In the genomic region with DNA sequence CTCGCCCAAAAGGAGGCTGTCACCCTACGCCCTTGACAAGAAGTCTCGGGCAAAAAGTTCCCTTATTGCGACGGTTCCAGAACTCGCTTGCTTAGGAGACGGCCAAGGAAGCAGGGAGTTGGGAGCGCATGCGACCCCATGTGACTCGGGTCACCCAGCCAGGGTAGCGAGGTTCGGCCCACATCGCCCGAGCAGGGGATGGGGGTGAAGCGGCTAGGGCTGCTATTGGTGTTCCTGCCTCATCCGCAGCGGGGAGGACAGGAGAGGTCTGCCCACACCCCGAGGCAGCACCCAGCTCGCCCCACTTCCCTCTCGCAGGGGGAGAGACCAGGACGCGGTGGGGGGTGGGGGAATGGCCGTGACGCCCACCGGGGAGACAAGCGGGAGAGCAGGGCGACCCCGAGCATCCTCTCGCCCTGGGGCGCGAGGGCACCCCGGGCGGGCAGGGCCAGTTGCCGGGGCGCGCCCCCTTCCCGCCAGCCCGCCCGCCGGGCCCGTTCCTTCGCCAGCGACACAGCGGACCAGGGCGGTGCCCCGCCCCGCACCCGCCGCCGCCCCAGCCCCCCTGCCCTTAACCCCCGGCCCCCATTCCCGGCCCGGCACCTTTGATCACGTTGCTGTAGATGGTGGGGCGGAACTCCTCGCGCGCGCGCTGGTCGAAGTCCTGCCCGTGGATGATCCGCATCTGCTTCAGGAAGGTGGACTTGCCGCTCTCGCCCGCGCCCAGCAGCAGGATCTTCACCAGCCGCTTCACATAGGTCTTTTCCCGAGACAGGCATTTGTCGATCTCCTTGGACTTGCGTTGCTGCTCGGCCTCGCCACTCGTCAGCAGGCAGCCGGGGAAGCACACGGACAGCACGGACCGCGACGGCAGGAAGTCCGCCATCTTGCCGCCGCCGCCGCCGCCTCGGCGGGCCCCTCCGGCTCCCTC, we compare ENCODE assay signal across 1 cellular context.
TF ChIP-seq lines count a peak whose summit lies in the region.

No MANE protein-coding gene starts in this region.

TF ChIP-seq in K562, 482 proteins besides CTCF, POLR2A, EP300 and RAD21 (continued from another document and continues in another):
- no peak for TF ChIP-seq E4F1 (CRISPR knock-in tag; IDR thresholded peaks at IDR 0.05; ENCODE audit: borderline replicate concordance)
- peak; percentile 81 for TF ChIP-seq RBFOX2 (IDR thresholded peaks at IDR 0.05; ENCODE audit: low read depth, low read length)
- TF ChIP-seq, protein P1, sequence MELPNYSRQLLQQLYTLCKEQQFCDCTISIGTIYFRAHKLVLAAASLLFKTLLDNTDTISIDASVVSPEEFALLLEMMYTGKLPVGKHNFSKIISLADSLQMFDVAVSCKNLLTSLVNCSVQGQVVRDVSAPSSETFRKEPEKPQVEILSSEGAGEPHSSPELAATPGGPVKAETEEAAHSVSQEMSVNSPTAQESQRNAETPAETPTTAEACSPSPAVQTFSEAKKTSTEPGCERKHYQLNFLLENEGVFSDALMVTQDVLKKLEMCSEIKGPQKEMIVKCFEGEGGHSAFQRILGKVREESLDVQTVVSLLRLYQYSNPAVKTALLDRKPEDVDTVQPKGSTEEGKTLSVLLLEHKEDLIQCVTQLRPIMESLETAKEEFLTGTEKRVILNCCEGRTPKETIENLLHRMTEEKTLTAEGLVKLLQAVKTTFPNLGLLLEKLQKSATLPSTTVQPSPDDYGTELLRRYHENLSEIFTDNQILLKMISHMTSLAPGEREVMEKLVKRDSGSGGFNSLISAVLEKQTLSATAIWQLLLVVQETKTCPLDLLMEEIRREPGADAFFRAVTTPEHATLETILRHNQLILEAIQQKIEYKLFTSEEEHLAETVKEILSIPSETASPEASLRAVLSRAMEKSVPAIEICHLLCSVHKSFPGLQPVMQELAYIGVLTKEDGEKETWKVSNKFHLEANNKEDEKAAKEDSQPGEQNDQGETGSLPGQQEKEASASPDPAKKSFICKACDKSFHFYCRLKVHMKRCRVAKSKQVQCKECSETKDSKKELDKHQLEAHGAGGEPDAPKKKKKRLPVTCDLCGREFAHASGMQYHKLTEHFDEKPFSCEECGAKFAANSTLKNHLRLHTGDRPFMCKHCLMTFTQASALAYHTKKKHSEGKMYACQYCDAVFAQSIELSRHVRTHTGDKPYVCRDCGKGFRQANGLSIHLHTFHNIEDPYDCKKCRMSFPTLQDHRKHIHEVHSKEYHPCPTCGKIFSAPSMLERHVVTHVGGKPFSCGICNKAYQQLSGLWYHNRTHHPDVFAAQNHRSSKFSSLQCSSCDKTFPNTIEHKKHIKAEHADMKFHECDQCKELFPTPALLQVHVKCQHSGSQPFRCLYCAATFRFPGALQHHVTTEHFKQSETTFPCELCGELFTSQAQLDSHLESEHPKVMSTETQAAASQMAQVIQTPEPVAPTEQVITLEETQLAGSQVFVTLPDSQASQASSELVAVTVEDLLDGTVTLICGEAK (IDR thresholded peaks at IDR 0.05), result peak; percentile 43
- TF ChIP-seq, protein P1 (CRISPR knock-in tag; IDR thresholded peaks at IDR 0.05), result no peak
- TF ChIP-seq MYC (IDR thresholded peaks at IDR 0.05; ENCODE audit: low read depth, low read length), result peak; percentile 14
- TF ChIP-seq MYC (CRISPR knock-in tag; IDR thresholded peaks at IDR 0.05; ENCODE audit: borderline replicate concordance, low read depth), result 0 out of 2 replicates have a peak, but pooled peaks have one; percentile 21
- TF ChIP-seq, protein P2, sequence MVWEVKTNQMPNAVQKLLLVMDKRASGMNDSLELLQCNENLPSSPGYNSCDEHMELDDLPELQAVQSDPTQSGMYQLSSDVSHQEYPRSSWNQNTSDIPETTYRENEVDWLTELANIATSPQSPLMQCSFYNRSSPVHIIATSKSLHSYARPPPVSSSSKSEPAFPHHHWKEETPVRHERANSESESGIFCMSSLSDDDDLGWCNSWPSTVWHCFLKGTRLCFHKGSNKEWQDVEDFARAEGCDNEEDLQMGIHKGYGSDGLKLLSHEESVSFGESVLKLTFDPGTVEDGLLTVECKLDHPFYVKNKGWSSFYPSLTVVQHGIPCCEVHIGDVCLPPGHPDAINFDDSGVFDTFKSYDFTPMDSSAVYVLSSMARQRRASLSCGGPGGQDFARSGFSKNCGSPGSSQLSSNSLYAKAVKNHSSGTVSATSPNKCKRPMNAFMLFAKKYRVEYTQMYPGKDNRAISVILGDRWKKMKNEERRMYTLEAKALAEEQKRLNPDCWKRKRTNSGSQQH (CRISPR knock-in tag; IDR thresholded peaks at IDR 0.05), result no peak
- TF ChIP-seq ARID2 (IDR thresholded peaks at IDR 0.05), result no peak
- no peak for TF ChIP-seq NR2C2 (CRISPR knock-in tag; IDR thresholded peaks at IDR 0.05)
- TF ChIP-seq NR2C2 (tag; IDR thresholded peaks at IDR 0.05), result 0 out of 2 replicates have a peak, but pooled peaks have one; percentile 13
- TF ChIP-seq E2F1 (CRISPR knock-in tag; IDR thresholded peaks at IDR 0.05), result 0 out of 2 replicates have a peak, but pooled peaks have one; percentile 1
- TF ChIP-seq CBX1 (IDR thresholded peaks at IDR 0.05; ENCODE audit: low read depth), result 0 out of 2 replicates have a peak, but pooled peaks have one; percentile 5
- TF ChIP-seq PCBP1 (IDR thresholded peaks at IDR 0.05; ENCODE audit: low read depth, low read length, poor library complexity, severe bottlenecking), result no peak
- peak; percentile 87; the same call in 1 of the 2 replicates for TF ChIP-seq POLR2G (IDR thresholded peaks at IDR 0.05; ENCODE audit: low read depth, low read length)
- 0 out of 2 replicates have a peak, but pooled peaks have one; percentile 25 for TF ChIP-seq MTA3 (IDR thresholded peaks at IDR 0.05; ENCODE audit: borderline replicate concordance)
- TF ChIP-seq TAF7 (tag; IDR thresholded peaks at IDR 0.05), result peak; percentile 70; the same call in 1 of the 2 replicates
- TF ChIP-seq SP1 (CRISPR knock-in tag; IDR thresholded peaks at IDR 0.05), result no peak
- 0 out of 2 replicates have a peak, but pooled peaks have one; percentile 29 for TF ChIP-seq ESRRA (IDR thresholded peaks at IDR 0.05; ENCODE audit: borderline replicate concordance, low read depth)
- TF ChIP-seq, protein P3, sequence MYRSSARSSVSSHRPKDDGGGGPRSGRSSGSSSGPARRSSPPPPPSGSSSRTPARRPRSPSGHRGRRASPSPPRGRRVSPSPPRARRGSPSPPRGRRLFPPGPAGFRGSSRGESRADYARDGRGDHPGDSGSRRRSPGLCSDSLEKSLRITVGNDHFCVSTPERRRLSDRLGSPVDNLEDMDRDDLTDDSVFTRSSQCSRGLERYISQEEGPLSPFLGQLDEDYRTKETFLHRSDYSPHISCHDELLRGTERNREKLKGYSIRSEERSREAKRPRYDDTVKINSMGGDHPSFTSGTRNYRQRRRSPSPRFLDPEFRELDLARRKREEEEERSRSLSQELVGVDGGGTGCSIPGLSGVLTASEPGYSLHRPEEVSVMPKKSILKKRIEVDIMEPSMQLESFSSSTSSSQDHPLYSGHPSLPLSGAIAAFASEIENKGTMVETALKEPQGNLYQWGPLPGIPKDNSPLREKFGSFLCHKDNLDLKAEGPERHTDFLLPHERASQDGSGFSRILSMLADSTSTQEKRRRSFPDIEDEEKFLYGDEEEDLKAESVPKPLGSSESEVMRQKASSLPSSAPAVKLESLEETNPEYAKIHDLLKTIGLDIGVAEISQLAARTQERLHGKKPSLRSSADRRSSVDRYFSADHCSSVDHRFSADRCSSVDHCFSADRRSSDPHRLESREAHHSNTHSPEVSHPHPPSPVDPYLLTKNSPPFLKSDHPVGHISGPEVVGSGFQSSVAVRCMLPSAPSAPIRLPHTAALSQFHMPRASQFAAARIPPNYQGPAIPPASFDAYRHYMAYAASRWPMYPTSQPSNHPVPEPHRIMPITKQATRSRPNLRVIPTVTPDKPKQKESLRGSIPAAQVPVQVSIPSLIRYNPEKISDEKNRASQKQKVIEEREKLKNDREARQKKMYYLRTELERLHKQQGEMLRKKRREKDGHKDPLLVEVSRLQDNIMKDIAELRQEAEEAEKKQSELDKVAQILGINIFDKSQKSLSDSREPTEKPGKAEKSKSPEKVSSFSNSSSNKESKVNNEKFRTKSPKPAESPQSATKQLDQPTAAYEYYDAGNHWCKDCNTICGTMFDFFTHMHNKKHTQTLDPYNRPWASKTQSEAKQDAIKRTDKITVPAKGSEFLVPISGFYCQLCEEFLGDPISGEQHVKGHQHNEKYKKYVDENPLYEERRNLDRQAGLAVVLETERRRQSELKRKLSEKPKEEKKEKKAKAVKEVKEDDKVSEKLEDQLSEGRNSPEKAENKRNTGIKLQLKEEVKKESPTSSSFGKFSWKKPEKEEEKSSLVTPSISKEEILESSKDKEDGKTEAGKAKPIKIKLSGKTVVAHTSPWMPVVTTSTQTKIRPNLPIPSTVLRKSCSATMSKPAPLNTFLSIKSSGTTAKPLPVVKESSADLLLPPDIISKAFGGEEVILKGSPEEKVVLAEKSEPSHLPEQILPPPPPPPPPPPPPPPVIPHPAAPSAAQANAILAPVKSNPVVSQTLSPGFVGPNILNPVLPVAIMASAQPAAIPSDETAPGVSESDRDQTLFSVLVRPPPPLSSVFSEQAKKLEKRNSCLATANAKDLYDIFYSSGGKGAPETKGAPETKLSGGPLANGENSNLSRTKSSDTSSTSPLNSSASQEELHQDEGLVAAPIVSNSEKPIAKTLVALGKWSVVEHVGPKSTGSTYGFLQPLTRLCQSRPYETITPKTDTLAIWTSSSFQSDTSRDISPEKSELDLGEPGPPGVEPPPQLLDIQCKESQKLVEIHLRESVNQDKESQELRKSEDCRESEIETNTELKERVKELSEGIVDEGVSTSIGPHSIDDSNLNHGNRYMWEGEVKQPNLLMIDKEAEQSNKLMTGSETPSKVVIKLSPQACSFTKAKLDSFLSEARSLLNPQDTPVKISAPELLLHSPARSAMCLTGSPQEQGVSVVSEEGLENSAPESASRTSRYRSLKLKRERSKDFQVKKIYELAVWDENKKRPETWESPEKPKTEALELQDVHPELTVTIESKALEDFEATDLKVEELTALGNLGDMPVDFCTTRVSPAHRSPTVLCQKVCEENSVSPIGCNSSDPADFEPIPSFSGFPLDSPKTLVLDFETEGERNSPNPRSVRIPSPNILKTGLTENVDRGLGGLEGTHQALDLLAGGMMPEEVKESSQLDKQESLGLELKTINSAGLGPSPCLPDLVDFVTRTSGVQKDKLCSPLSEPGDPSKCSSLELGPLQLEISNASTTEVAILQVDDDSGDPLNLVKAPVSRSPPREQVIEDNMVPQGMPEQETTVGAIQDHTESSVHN (IDR thresholded peaks at IDR 0.05; ENCODE audit: borderline replicate concordance in 1 of 2, low read depth in 1 of 2), result no peak
- TF ChIP-seq MAX (CRISPR knock-in tag; IDR thresholded peaks at IDR 0.05), result peak; percentile 56
- 0 out of 2 replicates have a peak, but pooled peaks have one; percentile 43 for TF ChIP-seq GTF2E2 (tag; IDR thresholded peaks at IDR 0.05)
